8 cellular contexts compared by ENCODE assay signal in genomic region chr11:64357904-64358535, GRCh38. TPM values are rescaled to one million over a fixed set of nuclear protein-coding genes. Genes with fewer than 3 reads are reported as not detected.
A peak's percentile ranks its signal among the peaks of the same experiment; 100 is the strongest.
DNase-seq lines count a peak whose midpoint lies in the region; ATAC-seq, FAIRE-seq and TF ChIP-seq lines count a peak whose summit lies in the region.

No MANE protein-coding gene starts in this region.

- peak overlapping the region; percentile 77 for H3K27ac Mint-ChIP-seq in T-helper 1 cell treated with Interleukin-12 subunit alpha and Interleukin-12 subunit beta and Interleukin-4 antibody, amounts not matched to agents 30 μg/mL and 1 μg/mL, for 36 hours

- FAIRE-seq in H54 (lab: Jason Lieb, UNC) (no peak), pancreas (lab: Jason Lieb, UNC) (no peak)

- H3K4me1 ChIP-seq in ectodermal cell (ENCODE audit: control insufficient read depth, insufficient read depth, low read length), result peaks cover 32% of the 10 kb centered on the region
- peaks cover 8 to 26% (median 10%) of the 10 kb centered on the region in 3 donors for H3K4me1 ChIP-seq in pancreas

- intact Hi-C loops in pancreas (cut with DNase I), result no loop called here

- peak; percentile 59 for TF ChIP-seq POLR2A in H54 (IDR thresholded peaks at IDR 0.05; ENCODE audit: low read depth, low read length)

- peak; percentile 95 for DNase-seq in H54 (ENCODE audit: insufficient read length, low spot score)
- peak in 2 of 6 donors; percentile 56 to 77 for DNase-seq in pancreas
- DNase-seq in MV-4-11 (lab: John Stamatoyannopoulos, UW), result no peak
- DNase-seq in DMS53 (lab: John Stamatoyannopoulos, UW), result no peak

- H3K9me3 Mint-ChIP-seq in T-helper 1 cell treated with Interleukin-12 subunit alpha and Interleukin-12 subunit beta and Interleukin-4 antibody, amounts not matched to agents 30 μg/mL and 1 μg/mL, for 36 hours, result no peaks in the 10 kb centered on the region

- no peaks in the 10 kb centered on the region for H3K27me3 ChIP-seq in ectodermal cell (ENCODE audit: control insufficient read depth, insufficient read depth, low read length, poor library complexity, severe bottlenecking)
- H3K27me3 ChIP-seq in pancreas, result no peaks in the 10 kb centered on the region

- TF ChIP-seq CTCF in pancreas (IDR thresholded peaks at IDR 0.05), result no peak

- H3K36me3 ChIP-seq in ectodermal cell (ENCODE audit: control insufficient read depth, insufficient read depth, low read length), result peaks cover 4% of the 10 kb centered on the region
- peaks cover 0 to 11% (median 0%) of the 10 kb centered on the region in 3 donors for H3K36me3 ChIP-seq in pancreas

- H3K9me3 ChIP-seq in ectodermal cell (ENCODE audit: control insufficient read depth, low read length) (no peaks in the 10 kb centered on the region), pancreas (no peaks in the 10 kb centered on the region)

- peak overlapping the region; percentile 75 for H3K4me3 Mint-ChIP-seq in T-helper 1 cell treated with Interleukin-12 subunit alpha and Interleukin-12 subunit beta and Interleukin-4 antibody, amounts not matched to agents 30 μg/mL and 1 μg/mL, for 36 hours

- WGBS in ectodermal cell, 2 experiments, result 74 to 77% methylated on average over 13 of the region's 13 CpGs
- 69 to 79% methylated on average over 13 of the region's 13 CpGs for WGBS in pancreas, 2 donors

- H3K4me3 ChIP-seq in ectodermal cell (ENCODE audit: insufficient read depth, low read depth, low read length) (peak overlapping the region; percentile 73), pancreas (peak overlapping the region in 2 of 4 donors; percentile 79 to 84)

- H3K4me1 Mint-ChIP-seq in T-helper 1 cell treated with Interleukin-12 subunit alpha and Interleukin-12 subunit beta and Interleukin-4 antibody, amounts not matched to agents 30 μg/mL and 1 μg/mL, for 36 hours (ENCODE audit: low read depth), result peaks cover 27% of the 10 kb centered on the region

- H3K27me3 Mint-ChIP-seq in T-helper 1 cell treated with Interleukin-12 subunit alpha and Interleukin-12 subunit beta and Interleukin-4 antibody, amounts not matched to agents 30 μg/mL and 1 μg/mL, for 36 hours (ENCODE audit: low read depth), result no peaks in the 10 kb centered on the region

- ATAC-seq in pancreas, result no peak
- ATAC-seq in HG02884 (IDR thresholded peaks at IDR 0.05; ENCODE audit: unreplicated experiment), result no peak
- ATAC-seq in GM18907 (IDR thresholded peaks at IDR 0.05; ENCODE audit: unreplicated experiment), result no peak

- H3K27ac ChIP-seq in ectodermal cell (ENCODE audit: insufficient read depth, low read depth, low read length, poor library complexity, severe bottlenecking) (no peak overlapping the region), pancreas (peak overlapping the region; percentile 43 to 80 (median 64))

- H3K36me3 Mint-ChIP-seq in T-helper 1 cell treated with Interleukin-12 subunit alpha and Interleukin-12 subunit beta and Interleukin-4 antibody, amounts not matched to agents 30 μg/mL and 1 μg/mL, for 36 hours (ENCODE audit: low read depth), result peaks cover 21% of the 10 kb centered on the region

RNA-seq across cellular contexts. Expression of gene RPS6KA4, which starts 0.9 kb away (rescaled TPM):
- polyA plus RNA-seq in ectodermal cell (2013, experiment 1 of 4), result 15.6 TPM
- 13.3 TPM for polyA plus RNA-seq in ectodermal cell (2013, experiment 2 of 4)
- 13.6 TPM for polyA plus RNA-seq in ectodermal cell (2013, experiment 3 of 4)
- 13.5 TPM for polyA plus RNA-seq in ectodermal cell (2013, experiment 4 of 4)
- total RNA-seq in pancreas, result 10 to 100 TPM in 2 of 6 donors, 1 to 10 TPM in 4; 7.4 to 16.3 (median 9.0) TPM
- 10 to 100 TPM; 15.4 to 18.8 TPM for polyA plus RNA-seq in pancreas

RNA-seq across cellular contexts. Expression of gene CCDC88B, which starts 18.0 kb away (rescaled TPM):
- 8.7 TPM for polyA plus RNA-seq in ectodermal cell (2013, experiment 1 of 4)
- 12.0 TPM for polyA plus RNA-seq in ectodermal cell (2013, experiment 2 of 4)
- 8.4 TPM for polyA plus RNA-seq in ectodermal cell (2013, experiment 3 of 4)
- 10.3 TPM for polyA plus RNA-seq in ectodermal cell (2013, experiment 4 of 4)
- total RNA-seq in pancreas, result 10 to 100 TPM in 1 of 6 donors, 1 to 10 TPM in 5; 3.0 to 11.2 (median 4.7) TPM
- 10 to 100 TPM; 31.0 to 50.0 TPM for polyA plus RNA-seq in pancreas

RNA-seq across cellular contexts. Expression of gene PRDX5, which starts 40.1 kb away (rescaled TPM):
- polyA plus RNA-seq in ectodermal cell (2013, experiment 1 of 4), result 200 TPM
- 190 TPM for polyA plus RNA-seq in ectodermal cell (2013, experiment 2 of 4)
- polyA plus RNA-seq in ectodermal cell (2013, experiment 3 of 4), result 130 TPM
- polyA plus RNA-seq in ectodermal cell (2013, experiment 4 of 4), result 144 TPM
- total RNA-seq in pancreas, result 100 to 1,000 TPM in 1 of 6 donors, 10 to 100 TPM in 5; 59.0 to 102 (median 80.6) TPM
- 100 to 1,000 TPM; 204 to 245 TPM for polyA plus RNA-seq in pancreas

RNA-seq across cellular contexts. Expression of gene TRMT112, which starts 40.7 kb away (rescaled TPM):
- 226 TPM for polyA plus RNA-seq in ectodermal cell (2013, experiment 1 of 4)
- polyA plus RNA-seq in ectodermal cell (2013, experiment 2 of 4), result 227 TPM
- polyA plus RNA-seq in ectodermal cell (2013, experiment 3 of 4), result 201 TPM
- 231 TPM for polyA plus RNA-seq in ectodermal cell (2013, experiment 4 of 4)
- total RNA-seq in pancreas, result 10 to 100 TPM; 53.3 to 85.0 (median 65.6) TPM
- 100 to 1,000 TPM; 150 to 157 TPM for polyA plus RNA-seq in pancreas

RNA-seq across cellular contexts. Expression of gene ESRRA, which starts 52.7 kb away (rescaled TPM):
- polyA plus RNA-seq in ectodermal cell (2013, experiment 1 of 4), result 19.6 TPM
- 17.8 TPM for polyA plus RNA-seq in ectodermal cell (2013, experiment 2 of 4)
- 11.3 TPM for polyA plus RNA-seq in ectodermal cell (2013, experiment 3 of 4)
- 12.8 TPM for polyA plus RNA-seq in ectodermal cell (2013, experiment 4 of 4)
- 10 to 100 TPM; 28.0 to 50.7 (median 37.9) TPM for total RNA-seq in pancreas
- polyA plus RNA-seq in pancreas, result 10 to 100 TPM; 61.0 to 62.3 TPM
